ENCODE assay signal across 9 cellular contexts in genomic region chr15:34739346-34739745, GRCh38. TPM values are rescaled to one million over a fixed set of nuclear protein-coding genes. Genes with fewer than 3 reads are reported as not detected.
"Had no signal": no experiment of that assay in that cellular context is flagged by ENCODE, and none has a peak within 500 bp of the region (broad histone marks: within the 10 kb centered on the region; RNA-seq: fewer than 3 reads in every experiment).

No MANE protein-coding gene starts in this region.

- FAIRE-seq: G401.6, GM12878, GM12891, GM12892, GM18507, GM19239 had no signal

- ATAC-seq: GM12878 had no signal

- H3K4me3 ChIP-seq: GM12878 had no signal

- DNase-seq: GDM1, GF-D8 had no signal

RNA-seq across cellular contexts. Expression of gene GJD2, which starts 15.5 kb away (rescaled TPM):
- total RNA-seq: GM12878 had no signal
- polyA plus RNA-seq: GM12878 had no signal

RNA-seq across cellular contexts. Expression of gene ACTC1, which starts 56.0 kb away (rescaled TPM):
- total RNA-seq: G401, GM12878 had no signal
